ENCODE assay signal across 9 cellular contexts in the genomic region with DNA sequence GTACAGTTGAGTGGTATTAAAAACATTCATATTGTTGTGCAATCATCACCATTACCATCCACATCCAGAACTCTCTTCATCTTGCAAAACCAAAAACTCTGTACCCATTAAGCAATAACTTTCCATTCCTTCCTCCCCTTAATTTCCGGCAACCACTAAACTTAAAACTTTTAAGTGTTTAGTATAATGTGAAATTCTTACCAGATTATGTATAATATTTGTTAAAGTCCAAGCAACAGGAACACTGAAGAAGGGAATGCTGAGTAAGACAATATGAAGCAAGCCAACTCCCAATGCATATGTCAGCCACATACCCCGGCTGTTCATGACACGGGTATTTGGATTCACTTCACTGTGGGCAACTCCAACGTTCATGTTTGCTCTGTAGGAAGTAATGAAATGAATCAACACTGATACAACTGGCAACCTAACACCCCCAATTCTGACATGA. TPM values are rescaled to one million over a fixed set of nuclear protein-coding genes. Genes with fewer than 3 reads are reported as not detected.
DNase-seq lines count a peak whose midpoint lies in the region; ATAC-seq and TF ChIP-seq lines count a peak whose summit lies in the region.
"Had no signal": no experiment of that assay in that cellular context is flagged by ENCODE, and none has a peak within 500 bp of the region (broad histone marks: within the 10 kb centered on the region; RNA-seq: fewer than 3 reads in every experiment).

No MANE protein-coding gene starts in this region.

- H3K27ac ChIP-seq in CD4-positive, alpha-beta memory T cell (ENCODE audit: low read depth, low read length): peak overlapping the region; percentile 93
- no peak overlapping the region for H3K27ac ChIP-seq in MM.1S (ENCODE audit: low read length)
- H3K27ac ChIP-seq in muscle layer of duodenum (ENCODE audit: low read length): peak overlapping the region; percentile 91

- H3K36me3 Mint-ChIP-seq in CD4-positive, alpha-beta memory T cell: peaks cover 32 to 67% of the 10 kb centered on the region in 2 donors

- H3K9me3 ChIP-seq in CD4-positive, alpha-beta memory T cell (ENCODE audit: control insufficient read depth in 1 of 2, low read length in 2 of 2): no peaks in the 10 kb centered on the region
- H3K9me3 ChIP-seq in MM.1S (replicated peaks; ENCODE audit: insufficient read depth, low read length) (no peaks in the 10 kb centered on the region), muscle layer of duodenum (ENCODE audit: control insufficient read depth in 1 of 2, low read length in 2 of 2) (no peaks in the 10 kb centered on the region)

- peak overlapping the region; percentile 72 to 97 (median 97) for H3K27ac Mint-ChIP-seq in CD4-positive, alpha-beta memory T cell

- H3K9me2 ChIP-seq in MM.1S (replicated peaks; ENCODE audit: insufficient read depth, low read length): no peaks in the 10 kb centered on the region

- no peak for TF ChIP-seq CTCF in MM.1S (IDR thresholded peaks at IDR 0.05; ENCODE audit: low read length)
- TF ChIP-seq CTCF in astrocyte of the cerebellum (IDR thresholded peaks at IDR 0.05; ENCODE audit: low read depth, low read length, missing control alignments): no peak

- no peak for DNase-seq in CD4-positive, alpha-beta memory T cell
- DNase-seq in MM.1S: no peak
- no peak for DNase-seq in astrocyte of the cerebellum (ENCODE audit: low read depth)
- no peak for DNase-seq in iPS-NIHi7 (ENCODE audit: extremely low spot score)
- no peak for DNase-seq in HK-2 (ENCODE audit: unreplicated experiment)
- DNase-seq: NCI-H524 had no signal

- peaks cover 80% of the 10 kb centered on the region for H3K79me2 ChIP-seq in MM.1S (ENCODE audit: low read length)

- POLR2A ChIA-PET in CD4-positive, alpha-beta memory T cell (lab: Charles Lee; ENCODE audit: partially characterized antibody): interaction anchor here (3.2 kb wide), 1 partner anchor 19 kb away, joined by 95 read pairs; the partner anchor contains the start of gene OSGEPL1

- in situ Hi-C loops in astrocyte of the cerebellum (cut with HindIII; ENCODE audit: low sequenced_read_pairs): no loop called here

- H3K27me3 ChIP-seq in CD4-positive, alpha-beta memory T cell (ENCODE audit: insufficient read depth, low read length): no peaks in the 10 kb centered on the region
- H3K27me3 ChIP-seq in MM.1S (replicated peaks; ENCODE audit: insufficient read depth, low read length): no peaks in the 10 kb centered on the region
- no peaks in the 10 kb centered on the region for H3K27me3 ChIP-seq in muscle layer of duodenum (ENCODE audit: low read depth, low read length)

- H3K36me3 ChIP-seq in CD4-positive, alpha-beta memory T cell (ENCODE audit: insufficient read depth, low read length): peaks cover 19% of the 10 kb centered on the region
- H3K36me3 ChIP-seq in MM.1S (replicated peaks; ENCODE audit: insufficient read depth, low read length): peaks cover 3% of the 10 kb centered on the region; the same call in 1 of the 2 replicates
- H3K36me3 ChIP-seq in muscle layer of duodenum (ENCODE audit: control insufficient read depth in 1 of 2, insufficient read depth in 2 of 2, low read length in 2 of 2): peaks cover 14 to 24% of the 10 kb centered on the region in 2 donors

- H3K4me1 ChIP-seq in CD4-positive, alpha-beta memory T cell (ENCODE audit: insufficient read depth, low read length): peaks cover 57% of the 10 kb centered on the region
- H3K4me1 ChIP-seq in MM.1S (ENCODE audit: low read length) (peaks cover 12% of the 10 kb centered on the region), muscle layer of duodenum (ENCODE audit: control insufficient read depth in 1 of 2, insufficient read depth in 2 of 2, low read length in 2 of 2) (peaks cover 5 to 23% of the 10 kb centered on the region in 2 donors)

- no peak for ATAC-seq in HG03354 (IDR thresholded peaks at IDR 0.05; ENCODE audit: poor library complexity, severe bottlenecking, unreplicated experiment)
- no peak for ATAC-seq in HG02981 (IDR thresholded peaks at IDR 0.05; ENCODE audit: unreplicated experiment)

- H4K20me1 ChIP-seq in MM.1S (ENCODE audit: insufficient read depth, low read length): no peaks in the 10 kb centered on the region

- CTCF ChIA-PET in CD4-positive, alpha-beta memory T cell (lab: Charles Lee; ENCODE audit: partially characterized antibody): interaction anchor here (1.2 kb wide), 1 partner anchor 85 kb away, joined by 3 read pairs; no protein-coding TSS in a partner anchor

- no peak overlapping the region for H3K4me3 ChIP-seq in CD4-positive, alpha-beta memory T cell (ENCODE audit: low read length in 2 of 2)
- peak overlapping the region; percentile 79; the same call in 1 of the 2 replicates for H3K4me3 ChIP-seq in MM.1S (ENCODE audit: low read length)
- peak overlapping the region; percentile 78 for H3K4me3 ChIP-seq in astrocyte of the cerebellum (ENCODE audit: low read depth, low read length)
- H3K4me3 ChIP-seq in muscle layer of duodenum (ENCODE audit: low read depth in 1 of 2, low read length in 2 of 2): peak overlapping the region; percentile 87 to 89

- H3K4me2 ChIP-seq in MM.1S (ENCODE audit: low read depth, low read length): peak overlapping the region; percentile 76; the same call in 1 of the 2 replicates

- no peak overlapping the region for H2AFZ ChIP-seq in MM.1S (ENCODE audit: low read length)

- H3K4me3 Mint-ChIP-seq in CD4-positive, alpha-beta memory T cell: peak overlapping the region; percentile 49 to 97 (median 84)

- H3K27me3 Mint-ChIP-seq in CD4-positive, alpha-beta memory T cell: no peaks in the 10 kb centered on the region

- H3K9ac ChIP-seq in MM.1S (ENCODE audit: low read length): peak overlapping the region; percentile 89; the same call in 1 of the 2 replicates

- H3F3A ChIP-seq in MM.1S (ENCODE audit: insufficient read depth, low read length): peaks cover 17% of the 10 kb centered on the region

- intact Hi-C loops in CD4-positive, alpha-beta memory T cell (cut with micrococcal nuclease): loop anchor here (5.0 to 10.0 kb wide), 6 partner anchors 200 to 1895 kb away; partner anchors contain the start of genes GLS, NAB1, NABP1 and NEMP2

- no peaks in the 10 kb centered on the region for H3K9me3 Mint-ChIP-seq in CD4-positive, alpha-beta memory T cell

- H3K4me1 Mint-ChIP-seq in CD4-positive, alpha-beta memory T cell: peaks cover 43 to 77% (median 62%) of the 10 kb centered on the region in 4 donors

RNA-seq across cellular contexts. Expression of gene ORMDL1, which starts 1.9 kb away (rescaled TPM):
- 100 to 1,000 TPM; 187 to 190 TPM for total RNA-seq in CD4-positive, alpha-beta memory T cell
- polyA plus RNA-seq in CD4-positive, alpha-beta memory T cell: 100 to 1,000 TPM; 109 to 129 TPM

RNA-seq across cellular contexts. Expression of gene PMS1, which starts 2.0 kb away (rescaled TPM):
- 10 to 100 TPM; 29.1 to 35.1 TPM for total RNA-seq in CD4-positive, alpha-beta memory T cell
- polyA plus RNA-seq in CD4-positive, alpha-beta memory T cell: 10 to 100 TPM in 1 of 2 donors, 1 to 10 TPM in 1; 9.1 to 16.1 TPM

RNA-seq across cellular contexts. Expression of gene OSGEPL1, which starts 19.7 kb away (rescaled TPM):
- total RNA-seq in CD4-positive, alpha-beta memory T cell: 10 to 100 TPM; 19.1 TPM
- 10 to 100 TPM in 1 of 2 donors, 1 to 10 TPM in 1; 7.5 to 12.3 TPM for polyA plus RNA-seq in CD4-positive, alpha-beta memory T cell

Comparison
In these comparisons a context has a peak if more than half of its experiments do, and no peak if none do; other contexts are left out.
1. H3K4me3 ChIP-seq: peak in MM.1S (single experiment), astrocyte of the cerebellum (single experiment) and muscle layer of duodenum (2 of 2); none in CD4-positive, alpha-beta memory T cell (0 of 2).